In genomic region chr14:69079747-69080146, GRCh38 we compare ENCODE assay signal across 13 cellular contexts.
A peak's percentile ranks its signal among the peaks of the same experiment; 100 is the strongest.
DNase-seq lines count a peak whose midpoint lies in the region; ATAC-seq and TF ChIP-seq lines count a peak whose summit lies in the region.
"Had no signal": no experiment of that assay in that cellular context is flagged by ENCODE, and none has a peak within 500 bp of the region (broad histone marks: within the 10 kb centered on the region; RNA-seq: fewer than 3 reads in every experiment).

No MANE protein-coding gene starts in this region.

- no peaks in the 10 kb centered on the region for H3K27me3 Mint-ChIP-seq in activated T-cell treated with anti-CD3 and anti-CD28 coated beads, Interleukin-2, amount 50 U/mL, for 24 hours
- no peaks in the 10 kb centered on the region for H3K27me3 Mint-ChIP-seq in activated T-cell treated with anti-CD3 and anti-CD28 coated beads, Interleukin-2, amount 50 U/mL, for 4 hours (ENCODE audit: low read depth)
- H3K27me3 Mint-ChIP-seq: activated B cell treated with CpG ODN at 0.5 μM for 24 hours had no signal

- peaks cover 36% of the 10 kb centered on the region for H3K4me1 Mint-ChIP-seq in activated T-cell treated with anti-CD3 and anti-CD28 coated beads, Interleukin-2, amount 50 U/mL, for 24 hours (ENCODE audit: low read depth)
- H3K4me1 Mint-ChIP-seq in activated T-cell treated with anti-CD3 and anti-CD28 coated beads, Interleukin-2, amount 50 U/mL, for 4 hours (ENCODE audit: low read depth), result peaks cover 5% of the 10 kb centered on the region
- H3K4me1 Mint-ChIP-seq in stimulated activated effector memory CD8-positive, alpha-beta T cell treated with anti-CD3 and anti-CD28 coated beads, Interleukin-12 subunit alpha, Interleukin-12 subunit beta, amount 100 ng/mL, for 72 hours, result peaks cover 28% of the 10 kb centered on the region
- H3K4me1 Mint-ChIP-seq: activated B cell treated with CpG ODN at 0.5 μM for 24 hours had no signal

- no peak for DNase-seq in activated T-cell treated with anti-CD3 and anti-CD28 coated beads, Interleukin-2, amount 50 U/mL, for 24 hours
- no peak for DNase-seq in activated T-cell treated with anti-CD3 and anti-CD28 coated beads, Interleukin-2, amount 50 U/mL, for 4 hours
- DNase-seq in brain microvascular endothelial cell (no peak), left lung (no peak), NCI-H82 (lab: John Stamatoyannopoulos, UW) (no peak), NCI-H2171 treated with DMSO at 0.1 percent for 48 hours (lab: John Stamatoyannopoulos, UW) (no peak)
- no peak for DNase-seq in stimulated activated effector memory CD8-positive, alpha-beta T cell treated with anti-CD3 and anti-CD28 coated beads, Interleukin-12 subunit alpha, Interleukin-12 subunit beta, amount 100 ng/mL, for 72 hours (ENCODE audit: low spot score in 2 of 2)
- DNase-seq: activated B cell treated with CpG ODN at 0.5 μM for 24 hours, NCI-H1105 treated with DMSO at 0.1 percent for 48 hours, NCI-H524 treated with DMSO at 0.1 percent for 48 hours, SHP77 treated with DMSO at 0.1 percent for 48 hours had no signal

- H3K36me3 ChIP-seq in brain microvascular endothelial cell (replicated peaks), result peaks cover 8% of the 10 kb centered on the region
- peaks cover 0 to 28% of the 10 kb centered on the region in 2 donors for H3K36me3 ChIP-seq in left lung

- H3K27ac ChIP-seq in brain microvascular endothelial cell (peak overlapping the region; percentile 99), left lung (peak overlapping the region; percentile 77)

- TF ChIP-seq CTCF in brain microvascular endothelial cell (IDR thresholded peaks at IDR 0.05; ENCODE audit: low read depth, low read length, missing control alignments) (no peak), left lung (IDR thresholded peaks at IDR 0.05) (no peak)

- no peak for ATAC-seq in activated T-cell treated with anti-CD3 and anti-CD28 coated beads, Interleukin-2, amount 50 U/mL, for 4 hours
- ATAC-seq in left lung, result no peak
- ATAC-seq in stimulated activated effector memory CD8-positive, alpha-beta T cell treated with anti-CD3 and anti-CD28 coated beads, Interleukin-12 subunit alpha, Interleukin-12 subunit beta, amount 100 ng/mL, for 72 hours, result peak; percentile 53
- no peak for ATAC-seq in GM19467 (IDR thresholded peaks at IDR 0.05; ENCODE audit: unreplicated experiment)

- H3K4me3 ChIP-seq in brain microvascular endothelial cell (ENCODE audit: low read depth, low read length), result no peak overlapping the region
- H3K4me3 ChIP-seq in left lung, result no peak overlapping the region
- H3K4me3 ChIP-seq: skin epidermis had no signal

- H3K27me3 ChIP-seq in brain microvascular endothelial cell (replicated peaks) (no peaks in the 10 kb centered on the region), left lung (no peaks in the 10 kb centered on the region)

- H3K9me3 Mint-ChIP-seq in activated T-cell treated with anti-CD3 and anti-CD28 coated beads, Interleukin-2, amount 50 U/mL, for 24 hours, result no peaks in the 10 kb centered on the region
- H3K9me3 Mint-ChIP-seq in activated T-cell treated with anti-CD3 and anti-CD28 coated beads, Interleukin-2, amount 50 U/mL, for 4 hours, result no peaks in the 10 kb centered on the region
- no peaks in the 10 kb centered on the region for H3K9me3 Mint-ChIP-seq in stimulated activated effector memory CD8-positive, alpha-beta T cell treated with anti-CD3 and anti-CD28 coated beads, Interleukin-12 subunit alpha, Interleukin-12 subunit beta, amount 100 ng/mL, for 72 hours
- H3K9me3 Mint-ChIP-seq: activated B cell treated with CpG ODN at 0.5 μM for 24 hours had no signal

- no peak overlapping the region for H3K4me3 Mint-ChIP-seq in activated T-cell treated with anti-CD3 and anti-CD28 coated beads, Interleukin-2, amount 50 U/mL, for 24 hours
- no peak overlapping the region for H3K4me3 Mint-ChIP-seq in activated T-cell treated with anti-CD3 and anti-CD28 coated beads, Interleukin-2, amount 50 U/mL, for 4 hours
- H3K4me3 Mint-ChIP-seq in stimulated activated effector memory CD8-positive, alpha-beta T cell treated with anti-CD3 and anti-CD28 coated beads, Interleukin-12 subunit alpha, Interleukin-12 subunit beta, amount 100 ng/mL, for 72 hours, result no peak overlapping the region
- H3K4me3 Mint-ChIP-seq: activated B cell treated with CpG ODN at 0.5 μM for 24 hours had no signal

- in situ Hi-C loops in brain microvascular endothelial cell (cut with HindIII; ENCODE audit: low pct_ligation_motif_present, low sequenced_read_pairs), result loop anchor here (25.0 kb wide), 1 partner anchor 192 kb away; no protein-coding TSS in a partner anchor

- H3K9me3 ChIP-seq in left lung, result no peaks in the 10 kb centered on the region

- H3K4me1 ChIP-seq in left lung, result peaks cover 21 to 29% of the 10 kb centered on the region in 2 donors

- peak overlapping the region; percentile 62 for H3K27ac Mint-ChIP-seq in activated T-cell treated with anti-CD3 and anti-CD28 coated beads, Interleukin-2, amount 50 U/mL, for 24 hours
- H3K27ac Mint-ChIP-seq in stimulated activated effector memory CD8-positive, alpha-beta T cell treated with anti-CD3 and anti-CD28 coated beads, Interleukin-12 subunit alpha, Interleukin-12 subunit beta, amount 100 ng/mL, for 72 hours, result no peak overlapping the region
- H3K27ac Mint-ChIP-seq: activated B cell treated with CpG ODN at 0.5 μM for 24 hours had no signal

- H3K36me3 Mint-ChIP-seq in activated T-cell treated with anti-CD3 and anti-CD28 coated beads, Interleukin-2, amount 50 U/mL, for 24 hours (ENCODE audit: low read depth), result peaks cover 72% of the 10 kb centered on the region
- peaks cover 36% of the 10 kb centered on the region for H3K36me3 Mint-ChIP-seq in activated T-cell treated with anti-CD3 and anti-CD28 coated beads, Interleukin-2, amount 50 U/mL, for 4 hours (ENCODE audit: insufficient read depth)
- H3K36me3 Mint-ChIP-seq in stimulated activated effector memory CD8-positive, alpha-beta T cell treated with anti-CD3 and anti-CD28 coated beads, Interleukin-12 subunit alpha, Interleukin-12 subunit beta, amount 100 ng/mL, for 72 hours, result peaks cover 54% of the 10 kb centered on the region

- intact Hi-C loops in left lung (cut with DNase I), result loop anchor here in 1 of 2 donors (10.0 kb wide), 1 partner anchor 165 kb away; no protein-coding TSS in a partner anchor
